In genomic region chr6:158999669-159000403, GRCh38 we compare ENCODE assay signal across 8 cellular contexts. TPM values are rescaled to one million over a fixed set of nuclear protein-coding genes. Genes with fewer than 3 reads are reported as not detected.
DNase-seq lines count a peak whose midpoint lies in the region; TF ChIP-seq lines count a peak whose summit lies in the region.

A gene with protein sequence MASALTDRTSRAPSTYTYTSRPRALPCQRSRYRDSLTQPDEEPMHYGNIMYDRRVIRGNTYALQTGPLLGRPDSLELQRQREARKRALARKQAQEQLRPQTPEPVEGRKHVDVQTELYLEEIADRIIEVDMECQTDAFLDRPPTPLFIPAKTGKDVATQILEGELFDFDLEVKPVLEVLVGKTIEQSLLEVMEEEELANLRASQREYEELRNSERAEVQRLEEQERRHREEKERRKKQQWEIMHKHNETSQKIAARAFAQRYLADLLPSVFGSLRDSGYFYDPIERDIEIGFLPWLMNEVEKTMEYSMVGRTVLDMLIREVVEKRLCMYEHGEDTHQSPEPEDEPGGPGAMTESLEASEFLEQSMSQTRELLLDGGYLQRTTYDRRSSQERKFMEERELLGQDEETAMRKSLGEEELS (minus strand): TSS chr6:159000202. CDS start chr6:158999550, 652 bp downstream.

- TF ChIP-seq POLR2A in suprapubic skin (IDR thresholded peaks at IDR 0.05): no peak

- peak within 1 kb of the TSS; percentile 90 for H3K27ac Mint-ChIP-seq in HFFc6

- H3K9me3 Mint-ChIP-seq in HFFc6: peaks cover 7% of the 10 kb centered on the region

- peaks cover 10% of the 10 kb centered on the region for H3K36me3 Mint-ChIP-seq in HFFc6 (ENCODE audit: low read depth)

- no peaks in the 10 kb centered on the region for H3K36me3 ChIP-seq in suprapubic skin

- in situ Hi-C loops in SK-MEL-5 (cut with HindIII; ENCODE audit: low pct_unique_long_range_greater_than_20kb, low sequenced_read_pairs): no loop called here

- peak within 1 kb of the TSS; percentile 96 for H3K4me3 Mint-ChIP-seq in HFFc6

- no peaks in the 10 kb centered on the region for H3K27me3 ChIP-seq in suprapubic skin

- TF ChIP-seq EP300 in suprapubic skin (IDR thresholded peaks at IDR 0.05): no peak

- peaks cover 40% of the 10 kb centered on the region for H3K4me1 Mint-ChIP-seq in HFFc6 (ENCODE audit: low read depth)

- H3K27ac ChIP-seq in suprapubic skin: peak within 1 kb of the TSS; percentile 85

- no peaks in the 10 kb centered on the region for H3K9me3 ChIP-seq in suprapubic skin

- TF ChIP-seq CTCF in HFFc6 (IDR thresholded peaks at IDR 0.05): peak; percentile 47
- peak in 1 of 2 donors; percentile 20 for TF ChIP-seq CTCF in suprapubic skin (IDR thresholded peaks at IDR 0.05)

- H3K27me3 Mint-ChIP-seq in HFFc6 (ENCODE audit: insufficient read depth): no peaks in the 10 kb centered on the region; the same call in none of the 2 replicates

- peaks cover 27% of the 10 kb centered on the region for H3K4me1 ChIP-seq in suprapubic skin

- WGBS in suprapubic skin: 0% methylated on average over 2 of the region's 49 CpGs

- H3K4me3 ChIP-seq in GM08714 (ENCODE audit: low read length): peak within 1 kb of the TSS; percentile 66
- H3K4me3 ChIP-seq in suprapubic skin: peak within 1 kb of the TSS; percentile 92

- DNase-seq in HFFc6 (peak; percentile 93), NAMALWA (ENCODE audit: low spot score) (peak; percentile 93), SK-MEL-5 (ENCODE audit: low read depth, low spot score) (peak; percentile 93), globus pallidus (ENCODE audit: low spot score) (peak; percentile 81), nucleus accumbens (lab: John Stamatoyannopoulos, UW) (peak in 55 of 56 donors; percentile 49 to 96 (median 82)), suprapubic skin (ENCODE audit: low spot score in 2 of 2) (peak; percentile 94 to 95)
- peak; percentile 92 for DNase-seq in activated naive CD4-positive, alpha-beta T cell treated with anti-CD3 and anti-CD28 coated beads, Interleukin-2, amount 50 U/mL, for 16 hours

RNA-seq across cellular contexts. Expression of the gene that starts here (rescaled TPM):
- total RNA-seq in HFFc6 (2021; fragmentation: NEBNext Ultra II Directional; extraction: Animal tissue kit (Norgen Biotek cat#: 25700)): 10 to 100 TPM in 1 of 6 experiments, 1 to 10 TPM in 5; 6.9 to 10.1 (median 8.5) TPM
- total RNA-seq in SK-MEL-5 (2014; rRNA removed; shearing (Covaris generic)): 1.8 and 3.5 TPM in 2 replicates
- polyA plus RNA-seq in SK-MEL-5 (2015; cell fraction: cytosol; rRNA removed): 3.7 and 4.4 TPM in 2 replicates
- polyA plus RNA-seq in SK-MEL-5 (2015; cell fraction: nucleus; rRNA removed): 0.89 and 2.3 TPM in 2 replicates
- 10 to 100 TPM; 10.1 to 13.6 (median 13.1) TPM for total RNA-seq in suprapubic skin

Comparison
In these comparisons a context has a peak if more than half of its experiments do, and no peak if none do; other contexts are left out.
1. Peak in every context shown above with its lines: DNase-seq, H3K4me3 ChIP-seq and H3K27ac ChIP-seq.